In the genomic region with DNA sequence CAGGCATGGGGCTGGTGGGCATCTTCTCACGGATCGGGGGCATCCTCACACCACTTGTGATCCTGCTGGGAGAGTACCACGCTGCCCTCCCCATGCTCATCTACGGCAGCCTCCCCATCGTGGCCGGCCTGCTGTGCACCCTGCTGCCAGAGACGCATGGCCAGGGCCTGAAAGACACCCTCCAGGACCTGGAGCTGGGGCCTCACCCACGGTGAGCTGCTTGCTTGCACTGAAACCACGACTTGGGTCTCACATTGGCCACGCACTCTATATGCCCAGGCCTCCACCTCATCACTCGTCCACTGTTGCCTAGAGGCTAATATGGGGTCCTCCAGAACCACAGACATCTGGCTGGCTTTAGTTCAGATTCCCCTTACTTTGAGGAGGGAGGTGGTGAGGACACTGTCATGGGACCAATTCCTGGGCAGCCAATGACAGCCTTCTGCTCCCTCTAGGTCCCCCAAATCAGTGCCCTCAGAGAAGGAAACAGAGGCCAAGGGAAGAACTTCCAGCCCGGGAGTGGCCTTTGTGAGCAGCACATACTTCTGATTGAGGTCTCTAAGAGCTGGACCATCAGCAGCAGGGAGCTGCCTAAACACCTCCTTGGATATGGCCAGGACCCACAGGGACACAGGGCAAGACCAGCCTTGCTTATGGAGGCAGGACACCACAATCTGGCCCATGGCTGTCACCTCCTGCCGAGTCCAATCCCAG, we compare ENCODE assay signal across 1 cellular context.
TF ChIP-seq lines count a peak whose summit lies in the region.

No MANE protein-coding gene starts in this region.

TF ChIP-seq in H1, 55 proteins besides CTCF, POLR2A, EP300 and RAD21:
- TF ChIP-seq SIRT6 (IDR thresholded peaks at IDR 0.05; ENCODE audit: low read length) (no peak), ASH2L (IDR thresholded peaks at IDR 0.05; ENCODE audit: low read length) (no peak), RNF2 (IDR thresholded peaks at IDR 0.05; ENCODE audit: borderline replicate concordance, low read depth, low read length, missing control alignments, poor library complexity, severe bottlenecking) (no peak), TAF1 (IDR thresholded peaks at IDR 0.05; ENCODE audit: low read depth, low read length) (no peak), TEAD4 (IDR thresholded peaks at IDR 0.05; ENCODE audit: low read depth, low read length) (no peak), SUZ12 (IDR thresholded peaks at IDR 0.05; ENCODE audit: low read length) (no peak), CREB1 (IDR thresholded peaks at IDR 0.05) (no peak), TBP (IDR thresholded peaks at IDR 0.05; ENCODE audit: low read depth, low read length) (no peak), GTF2F1 (IDR thresholded peaks at IDR 0.05; ENCODE audit: borderline replicate concordance, low read depth, low read length) (no peak), RBBP5 (IDR thresholded peaks at IDR 0.05; ENCODE audit: borderline replicate concordance, low read depth, low read length) (no peak), BACH1 (IDR thresholded peaks at IDR 0.05; ENCODE audit: low read length) (no peak), SP4 (IDR thresholded peaks at IDR 0.05; ENCODE audit: low read length) (no peak)
